Comparison of ENCODE assay signal across 11 cellular contexts in genomic region chr17:1039511-1040215, GRCh38. TPM values are rescaled to one million over a fixed set of nuclear protein-coding genes. Genes with fewer than 3 reads are reported as not detected.
A peak's percentile ranks its signal among the peaks of the same experiment; 100 is the strongest.
DNase-seq lines count a peak whose midpoint lies in the region; ATAC-seq, FAIRE-seq and TF ChIP-seq lines count a peak whose summit lies in the region.
"Had no signal": no experiment of that assay in that cellular context is flagged by ENCODE, and none has a peak within 500 bp of the region (broad histone marks: within the 10 kb centered on the region; RNA-seq: fewer than 3 reads in every experiment).

No MANE protein-coding gene starts in this region.

- H3K36me3 ChIP-seq in body of pancreas (replicated peaks in 1 of 2; ENCODE audit: insufficient read depth in 1 of 2, low read depth in 2 of 2): no peaks in the 10 kb centered on the region
- H3K36me3 ChIP-seq in psoas muscle (ENCODE audit: insufficient read depth in 1 of 2, low read depth in 1 of 2): no peaks in the 10 kb centered on the region

- DNase-seq in GM12891 (ENCODE audit: insufficient read length, low spot score) (no peak), body of pancreas (peak; percentile 28 to 82 (median 52)), hypothalamus (lab: John Stamatoyannopoulos, UW) (peak in 44 of 51 donors; percentile 13 to 77 (median 50)), psoas muscle (peak; percentile 78 to 88), SKM-1 (lab: John Stamatoyannopoulos, UW; ENCODE audit: unreplicated experiment) (no peak)
- no peak for DNase-seq in activated effector memory CD4-positive, alpha-beta T cell treated with anti-CD3 and anti-CD28 coated beads, Interleukin-2, amount 50 U/mL, for 16 hours
- DNase-seq: stimulated activated CD4-positive, alpha-beta T cell treated with anti-CD3 and anti-CD28 coated beads, Interleukin-4, amount 100 ng/mL, for 4 hours had no signal

- peaks cover 10% of the 10 kb centered on the region for H3K4me1 ChIP-seq in body of pancreas
- peaks cover 12% of the 10 kb centered on the region for H3K4me1 ChIP-seq in psoas muscle

- no peaks in the 10 kb centered on the region for H3K9me3 ChIP-seq in body of pancreas
- H3K9me3 ChIP-seq in psoas muscle: no peaks in the 10 kb centered on the region

- intact Hi-C loops in body of pancreas (cut with DNase I) (no loop called here), psoas muscle (cut with DNase I) (loop anchor here in 1 of 2 donors (5.0 kb wide), 1 partner anchor 32 kb away; no protein-coding TSS in a partner anchor)

- no peak for FAIRE-seq in GM12891 (lab: Jason Lieb, UNC)

- TF ChIP-seq POLR2A in GM12891 (IDR thresholded peaks at IDR 0.05; ENCODE audit: low read depth, low read length): no peak
- TF ChIP-seq POLR2A in body of pancreas (IDR thresholded peaks at IDR 0.05): no peak

- ATAC-seq in body of pancreas: peak; percentile 48
- ATAC-seq in psoas muscle: peak; percentile 80 to 87 (median 86)
- no peak for ATAC-seq in HG03460 (IDR thresholded peaks at IDR 0.05; ENCODE audit: unreplicated experiment)
- no peak for ATAC-seq in HG02798 (IDR thresholded peaks at IDR 0.05; ENCODE audit: poor library complexity, unreplicated experiment)
- ATAC-seq: activated CD4-positive, CD25-positive, alpha-beta regulatory T cell treated with anti-CD3 and anti-CD28 coated beads, Interleukin-2, amount 50 U/mL, for 24 hours had no signal

- WGBS in body of pancreas, 2 donors: 63 to 79% methylated on average over 19 to 30 of the region's 30 CpGs
- WGBS in psoas muscle, 3 donors: 27 to 34% (median 34%) methylated on average over 22 to 30 of the region's 30 CpGs

- H3K4me3 ChIP-seq in body of pancreas (no peak overlapping the region), psoas muscle (peak overlapping the region; percentile 58)

- peak overlapping the region in 3 of 4 donors; percentile 38 to 71 (median 66) for H3K27ac ChIP-seq in body of pancreas
- H3K27ac ChIP-seq in psoas muscle: peak overlapping the region; percentile 78
- H3K27ac ChIP-seq: epithelial cell of prostate had no signal

- TF ChIP-seq CTCF in body of pancreas (IDR thresholded peaks at IDR 0.05): no peak
- TF ChIP-seq CTCF in psoas muscle (IDR thresholded peaks at IDR 0.05): no peak

- H3K27me3 ChIP-seq in body of pancreas: no peaks in the 10 kb centered on the region
- peaks cover 0 to 2% (median 0%) of the 10 kb centered on the region in 3 donors for H3K27me3 ChIP-seq in psoas muscle (ENCODE audit: insufficient read depth in 3 of 3, low read length in 2 of 3)

TF ChIP-seq in GM12891, 5 proteins besides CTCF, POLR2A, EP300 and RAD21:
- TF ChIP-seq SPI1 (IDR thresholded peaks at IDR 0.05; ENCODE audit: low read depth, low read length): peak; percentile 47; the same call in 1 of the 2 replicates
- no peak for TF ChIP-seq POU2F2 (IDR thresholded peaks at IDR 0.05; ENCODE audit: low read depth, low read length)
- no peak for TF ChIP-seq TAF1 (IDR thresholded peaks at IDR 0.05; ENCODE audit: low read depth, low read length)
TF ChIP-seq in GM12891: peak in this region for 1.

RNA-seq across cellular contexts. Expression of gene TIMM22, which starts 42.7 kb away (rescaled TPM):
- polyA plus RNA-seq in GM12891 (2012; ENCODE audit: low read depth, missing spikeins): 7.0 TPM
- total RNA-seq in body of pancreas (1 to 10 TPM; 4.3 to 9.3 TPM), psoas muscle (10 to 100 TPM in 3 of 4 donors, 1 to 10 TPM in 1; 8.0 to 18.0 (median 12.4) TPM)
- 10 to 100 TPM; 14.9 to 27.2 (median 21.6) TPM for polyA plus RNA-seq in psoas muscle

Comparison
In these comparisons a context has a peak if more than half of its experiments do, and no peak if none do; other contexts are left out.
1. DNase-seq: peak in body of pancreas (4 of 4), hypothalamus (44 of 51) and psoas muscle (2 of 2); none in GM12891 (single experiment), SKM-1 (single experiment) and activated effector memory CD4-positive, alpha-beta T cell treated with anti-CD3 and anti-CD28 coated beads, Interleukin-2, amount 50 U/mL, for 16 hours (single experiment).
2. ATAC-seq: peak in body of pancreas (single experiment) and psoas muscle (4 of 4); none in HG03460 (single experiment) and HG02798 (single experiment).